Comparison of ENCODE assay signal across 11 cellular contexts in genomic region chr10:122196218-122196617, GRCh38.
A peak's percentile ranks its signal among the peaks of the same experiment; 100 is the strongest.
DNase-seq lines count a peak whose midpoint lies in the region; ATAC-seq, FAIRE-seq and TF ChIP-seq lines count a peak whose summit lies in the region.
"Had no signal": no experiment of that assay in that cellular context is flagged by ENCODE, and none has a peak within 500 bp of the region (broad histone marks: within the 10 kb centered on the region; RNA-seq: fewer than 3 reads in every experiment).

No MANE protein-coding gene starts in this region.

- H4K20me1 ChIP-seq in BLaER1 (peaks cover 75% of the 10 kb centered on the region), H9 (ENCODE audit: control insufficient read depth, insufficient read depth, insufficient read length) (no peaks in the 10 kb centered on the region), neural progenitor cell (ENCODE audit: low read depth) (peaks cover 14% of the 10 kb centered on the region)

- peaks cover 29 to 51% (median 45%) of the 10 kb centered on the region in 3 experiments for H3K36me3 Mint-ChIP-seq in H9 (ENCODE audit: insufficient read depth in 1 of 3, low read depth in 3 of 3)
- H3K36me3 Mint-ChIP-seq in neural progenitor cell, result peaks cover 27% of the 10 kb centered on the region
- H3K36me3 Mint-ChIP-seq: CD4-positive, CD25-positive, alpha-beta regulatory T cell had no signal

- H2BK120ac ChIP-seq in H9 (ENCODE audit: low read depth, low read length, poor library complexity, severe bottlenecking), result no peak overlapping the region

- H3K27ac ChIP-seq in BLaER1 (no peak overlapping the region), H9 (ENCODE audit: insufficient read length, low read depth, low read length) (no peak overlapping the region), neural progenitor cell (no peak overlapping the region), small intestine (ENCODE audit: low read depth in 1 of 2, low read length in 1 of 2) (no peak overlapping the region)

- no CpG with 5 or more reads among the region's 12 CpGs for WGBS in H9 (ENCODE audit: extremely low coverage, insufficient read length, low lambda C conversion rate)
- 88 to 93% (median 92%) methylated on average over 12 of the region's 12 CpGs for WGBS in small intestine, 3 donors

- TF ChIP-seq CTCF in H9 (conservative IDR thresholded peaks at IDR 0.05), result no peak
- TF ChIP-seq CTCF in neural progenitor cell (IDR thresholded peaks at IDR 0.05), result no peak

- H3K27me3 ChIP-seq in BLaER1 (no peaks in the 10 kb centered on the region; the same call in 1 of the 2 replicates), H9 (ENCODE audit: insufficient read depth, low read length) (no peaks in the 10 kb centered on the region), neural progenitor cell (no peaks in the 10 kb centered on the region), small intestine (ENCODE audit: control insufficient read depth in 2 of 2, insufficient read depth in 2 of 2, low read length in 2 of 2) (no peaks in the 10 kb centered on the region)

- DNase-seq in H9 (no peak), dermis blood vessel endothelial cell (peak; percentile 19), neural progenitor cell (ENCODE audit: low spot score) (no peak), small intestine (no peak), putamen (ENCODE audit: low spot score) (no peak)
- DNase-seq: CD4-positive, CD25-positive, alpha-beta regulatory T cell; GOT3 had no signal

- peaks cover 27% of the 10 kb centered on the region for H3F3A ChIP-seq in neural progenitor cell (ENCODE audit: low read depth)

- H2AK5ac ChIP-seq in H9 (ENCODE audit: insufficient read length, low read length), result no peak overlapping the region

- no peak overlapping the region for H3T11ph ChIP-seq in H9 (ENCODE audit: low read length)

- H3K9me3 Mint-ChIP-seq in H9, result peaks cover 0 to 3% of the 10 kb centered on the region in 2 experiments; a peak in 2 of 5 replicates
- no peaks in the 10 kb centered on the region for H3K9me3 Mint-ChIP-seq in neural progenitor cell

- no peak overlapping the region for H3K14ac ChIP-seq in H9 (ENCODE audit: insufficient read depth, low read length)

- H3K4me1 Mint-ChIP-seq in H9 (peaks cover 27 to 32% of the 10 kb centered on the region in 2 experiments), neural progenitor cell (peaks cover 69% of the 10 kb centered on the region)
- H3K4me1 Mint-ChIP-seq: CD4-positive, CD25-positive, alpha-beta regulatory T cell had no signal

- H3K27ac Mint-ChIP-seq in H9 (peak overlapping the region in 2 of 3 experiments; percentile 44 to 78; a peak in 1 of 7 replicates), neural progenitor cell (peak overlapping the region; percentile 88)

- no peaks in the 10 kb centered on the region for H3K23me2 ChIP-seq in H9 (ENCODE audit: insufficient read length, low read depth, low read length, poor library complexity, severe bottlenecking)

- no peak overlapping the region for H2BK5ac ChIP-seq in H9 (ENCODE audit: insufficient read length, low read length)

- H2AFZ ChIP-seq in H9 (ENCODE audit: low read length) (no peak overlapping the region), neural progenitor cell (replicated peaks) (no peak overlapping the region)

- H3K79me2 ChIP-seq in H9 (ENCODE audit: insufficient read depth, low read length) (no peaks in the 10 kb centered on the region; the same call in 1 of the 2 replicates), neural progenitor cell (ENCODE audit: low read depth) (peaks cover 48% of the 10 kb centered on the region)

- no peak overlapping the region for H4K91ac ChIP-seq in H9 (ENCODE audit: insufficient read length, low read depth, low read length)

- no peak overlapping the region for H3K9ac ChIP-seq in BLaER1
- no peak overlapping the region for H3K9ac ChIP-seq in H9 (ENCODE audit: extremely low read depth, insufficient read length, low read length)
- no peak overlapping the region for H3K9ac ChIP-seq in neural progenitor cell

- no peak overlapping the region for H4K8ac ChIP-seq in H9 (replicated peaks; ENCODE audit: insufficient read length, low read depth, low read length)

- no peak overlapping the region for H2BK20ac ChIP-seq in H9 (ENCODE audit: low read depth, low read length, poor library complexity, severe bottlenecking)

- H3K4ac ChIP-seq in H9 (ENCODE audit: low read depth, low read length), result no peak overlapping the region

- no peak for FAIRE-seq in small intestine (lab: Jason Lieb, UNC)
- FAIRE-seq: A204.1 had no signal

- no peak for ATAC-seq in GM21723 (IDR thresholded peaks at IDR 0.05; ENCODE audit: unreplicated experiment)

- no peak overlapping the region for H3K56ac ChIP-seq in H9 (ENCODE audit: insufficient read length, low read depth, low read length)

- no peak overlapping the region for H2BK12ac ChIP-seq in H9 (ENCODE audit: insufficient read length, low read depth, low read length)

- H3K9me3 ChIP-seq in BLaER1, result peaks cover 1% of the 10 kb centered on the region
- no peaks in the 10 kb centered on the region for H3K9me3 ChIP-seq in H9 (ENCODE audit: control insufficient read depth, low read depth, low read length)
- no peaks in the 10 kb centered on the region for H3K9me3 ChIP-seq in neural progenitor cell (ENCODE audit: low read depth)
- H3K9me3 ChIP-seq in small intestine (ENCODE audit: control insufficient read depth, low read depth), result no peaks in the 10 kb centered on the region
- H3K9me3 ChIP-seq: HAP-1 had no signal

- no peak overlapping the region for H3K18ac ChIP-seq in H9 (ENCODE audit: insufficient read length, low read depth, low read length)

- no peak overlapping the region for H4K5ac ChIP-seq in H9 (ENCODE audit: insufficient read length, low read depth, low read length)

- H2BK15ac ChIP-seq in H9 (ENCODE audit: low read depth, low read length), result no peak overlapping the region

- H3K27me3 Mint-ChIP-seq in H9 (ENCODE audit: low read depth) (no peaks in the 10 kb centered on the region), neural progenitor cell (ENCODE audit: insufficient read depth, low read depth) (peaks cover 5% of the 10 kb centered on the region)
- H3K27me3 Mint-ChIP-seq: CD4-positive, CD25-positive, alpha-beta regulatory T cell had no signal

- H3K4me1 ChIP-seq in BLaER1, result peaks cover 72% of the 10 kb centered on the region
- H3K4me1 ChIP-seq in H9 (ENCODE audit: insufficient read depth, low read length), result no peaks in the 10 kb centered on the region
- H3K4me1 ChIP-seq in neural progenitor cell, result peaks cover 40% of the 10 kb centered on the region
- no peaks in the 10 kb centered on the region for H3K4me1 ChIP-seq in small intestine (ENCODE audit: control insufficient read depth in 2 of 2, insufficient read depth in 1 of 2, low read depth in 1 of 2, low read length in 1 of 2)
- H3K4me1 ChIP-seq: HAP-1 had no signal

- H3K4me2 ChIP-seq in BLaER1 (peak overlapping the region; percentile 96; the same call in 1 of the 2 replicates), H9 (ENCODE audit: insufficient read depth, insufficient read length, low read length) (no peak overlapping the region), neural progenitor cell (no peak overlapping the region)

- no peak overlapping the region for H3K23ac ChIP-seq in H9 (ENCODE audit: insufficient read length, low read depth, low read length)

- H3K36me3 ChIP-seq in BLaER1 (peaks cover 70% of the 10 kb centered on the region), neural progenitor cell (no peaks in the 10 kb centered on the region), small intestine (ENCODE audit: control insufficient read depth in 2 of 2, insufficient read depth in 2 of 2, low read length in 2 of 2) (no peaks in the 10 kb centered on the region)
- H3K36me3 ChIP-seq: HAP-1 had no signal

- H3K4me3 ChIP-seq in BLaER1 (no peak overlapping the region), neural progenitor cell (no peak overlapping the region), small intestine (ENCODE audit: low read depth in 1 of 2, low read length in 2 of 2) (no peak overlapping the region)
- H3K4me3 ChIP-seq: HAP-1 had no signal

- peaks cover 5% of the 10 kb centered on the region for H3K79me1 ChIP-seq in H9 (ENCODE audit: insufficient read depth, low read depth, low read length, poor library complexity, severe bottlenecking)

- H3K4me3 Mint-ChIP-seq in H9, result no peak overlapping the region
- H3K4me3 Mint-ChIP-seq in neural progenitor cell, result no peak overlapping the region
- H3K4me3 Mint-ChIP-seq: CD4-positive, CD25-positive, alpha-beta regulatory T cell had no signal
